Comparison of ENCODE assay signal across 28 cellular contexts in genomic region chr9:13171261-13171660, GRCh38.
DNase-seq lines count a peak whose midpoint lies in the region; ATAC-seq and TF ChIP-seq lines count a peak whose summit lies in the region.
"Had no signal": no experiment of that assay in that cellular context is flagged by ENCODE, and none has a peak within 500 bp of the region (broad histone marks: within the 10 kb centered on the region; RNA-seq: fewer than 3 reads in every experiment).

No MANE protein-coding gene starts in this region.

- H2BK20ac ChIP-seq in IMR-90 (ENCODE audit: low read depth, low read length), result no peak overlapping the region

- no peaks in the 10 kb centered on the region for H3K4me1 ChIP-seq in IMR-90 (ENCODE audit: control insufficient read depth, insufficient read depth, low read length)
- H3K4me1 ChIP-seq: BE2C, SJSA1 had no signal

- H4K5ac ChIP-seq in IMR-90 (ENCODE audit: low read depth, low read length), result no peak overlapping the region

- H3K4me3 ChIP-seq in IMR-90 (ENCODE audit: insufficient read depth, low read depth, low read length) (no peak overlapping the region), fibroblast of the aortic adventitia (ENCODE audit: low read depth, low read length) (no peak overlapping the region)
- H3K4me3 ChIP-seq: K562, SJSA1 had no signal

- TF ChIP-seq CTCF in IMR-90 (conservative IDR thresholded peaks at IDR 0.05; ENCODE audit: low read depth, low read length) (no peak), fibroblast of the aortic adventitia (IDR thresholded peaks at IDR 0.05; ENCODE audit: insufficient read depth, low read length) (no peak), mesothelial cell of epicardium (IDR thresholded peaks at IDR 0.05; ENCODE audit: unreplicated experiment) (no peak)

- no CpG with 5 or more reads among the region's 2 CpGs for WGBS in IMR-90 (ENCODE audit: extremely low coverage in 2 of 2, insufficient read length in 1 of 2), 2 experiments

- no peak overlapping the region for H2AFZ ChIP-seq in IMR-90 (replicated peaks; ENCODE audit: low read length, poor library complexity)

- no peak overlapping the region for H2AK9ac ChIP-seq in IMR-90 (replicated peaks; ENCODE audit: low read depth, low read length, poor library complexity)

- H3K4me1 Mint-ChIP-seq in mesothelial cell of epicardium, result peaks cover 27% of the 10 kb centered on the region
- no peaks in the 10 kb centered on the region for H3K4me1 Mint-ChIP-seq in effector memory CD8-positive, alpha-beta T cell (ENCODE audit: low read depth in 2 of 2)
- H3K4me1 Mint-ChIP-seq: CD14-positive monocyte had no signal

- H3K9ac ChIP-seq in IMR-90 (ENCODE audit: low read depth, low read length), result no peak overlapping the region

- CTCF ChIA-PET in IMR-90 (lab: Yijun Ruan, JAX), result no interaction called here

- H2BK15ac ChIP-seq in IMR-90 (ENCODE audit: low read depth, low read length), result no peak overlapping the region

- H3K9me1 ChIP-seq in IMR-90 (ENCODE audit: insufficient read depth, low read length), result peaks cover 3% of the 10 kb centered on the region

- H2BK120ac ChIP-seq in IMR-90 (ENCODE audit: low read depth, low read length), result no peak overlapping the region

- intact Hi-C loops in IMR-90 (cut with micrococcal nuclease), result no loop called here

- peaks cover 9% of the 10 kb centered on the region for H3K36me3 ChIP-seq in IMR-90 (ENCODE audit: control insufficient read depth, insufficient read depth, low read length)
- H3K36me3 ChIP-seq: SJSA1 had no signal

- H3K14ac ChIP-seq in IMR-90 (replicated peaks; ENCODE audit: low read depth, low read length), result no peak overlapping the region

- H4K8ac ChIP-seq in IMR-90 (ENCODE audit: low read depth in 2 of 2, low read length in 2 of 2), result no peak overlapping the region

- H3K23ac ChIP-seq in IMR-90 (ENCODE audit: low read depth, low read length), result no peak overlapping the region

- ATAC-seq in IMR-90 (ENCODE audit: low read depth) (peak; percentile 51; the same call in 1 of the 2 replicates), GM21723 (IDR thresholded peaks at IDR 0.05; ENCODE audit: unreplicated experiment) (no peak)
- no peak for ATAC-seq in effector memory CD8-positive, alpha-beta T cell (replicated peaks)
- ATAC-seq: HepG2, K562 had no signal

- H3K36me3 Mint-ChIP-seq in mesothelial cell of epicardium, result peaks cover 49% of the 10 kb centered on the region
- H3K36me3 Mint-ChIP-seq in effector memory CD8-positive, alpha-beta T cell (ENCODE audit: insufficient read depth), result no peaks in the 10 kb centered on the region
- H3K36me3 Mint-ChIP-seq: CD14-positive monocyte had no signal

- POLR2A ChIA-PET in IMR-90 (lab: Charles Lee; ENCODE audit: unreplicated experiment), result no interaction called here

- peaks cover 4% of the 10 kb centered on the region for H3K9me3 Mint-ChIP-seq in mesothelial cell of epicardium
- H3K9me3 Mint-ChIP-seq in effector memory CD8-positive, alpha-beta T cell, result peaks cover 11 to 18% of the 10 kb centered on the region in 2 donors

- H2AK5ac ChIP-seq in IMR-90 (ENCODE audit: low read depth, low read length), result no peak overlapping the region

- no peak overlapping the region for H3K4me3 Mint-ChIP-seq in mesothelial cell of epicardium
- no peak overlapping the region for H3K4me3 Mint-ChIP-seq in effector memory CD8-positive, alpha-beta T cell
- H3K4me3 Mint-ChIP-seq: CD14-positive monocyte had no signal

- H3K27me3 Mint-ChIP-seq in mesothelial cell of epicardium (ENCODE audit: low read depth), result no peaks in the 10 kb centered on the region
- H3K27me3 Mint-ChIP-seq in effector memory CD8-positive, alpha-beta T cell, result no peaks in the 10 kb centered on the region

- H3K4ac ChIP-seq in IMR-90 (ENCODE audit: low read depth, low read length), result no peak overlapping the region

- dilution Hi-C loops in IMR-90 (cut with HindIII; ENCODE audit: low sequenced_read_pairs, unreplicated experiment), result no loop called here

- H4K91ac ChIP-seq in IMR-90 (ENCODE audit: insufficient read depth, low read depth, low read length), result no peak overlapping the region

- no peaks in the 10 kb centered on the region for H4K20me1 ChIP-seq in IMR-90 (ENCODE audit: insufficient read depth, low read length)

- H3K79me1 ChIP-seq in IMR-90 (ENCODE audit: low read depth in 1 of 2, low read length in 2 of 2), result no peaks in the 10 kb centered on the region

- DNase-seq in IMR-90 (peak; percentile 21), astrocyte of the hippocampus (ENCODE audit: low read depth, low spot score) (peak; percentile 38), fibroblast of the aortic adventitia (ENCODE audit: low read depth) (peak; percentile 65), mesothelial cell of epicardium (ENCODE audit: low spot score in 2 of 2, unreplicated experiment in 2 of 2) (no peak), hepatic stellate cell (ENCODE audit: low spot score) (no peak)
- DNase-seq in effector memory CD8-positive, alpha-beta T cell, result no peak
- no peak for DNase-seq in activated CD4-positive, CD25-positive, alpha-beta regulatory T cell (lab: John Stamatoyannopoulos, UW)
- DNase-seq: 8988T, ACHN, BE2C, DMS153, DND-41, H7, Kasumi-1, NCI-H1105 treated with DMSO at 0.1 percent for 48 hours, NCI-H146, NCI-H1930, NCI-H2107, NCI-H446 treated with DMSO at 0.1 percent for 48 hours, NCI-H526, NCI-H82, Right ventricle myocardium superior, RPMI8226 had no signal

- H2BK5ac ChIP-seq in IMR-90 (ENCODE audit: low read depth, low read length, poor library complexity, severe bottlenecking), result no peak overlapping the region

- no peaks in the 10 kb centered on the region for H3K9me3 ChIP-seq in IMR-90 (ENCODE audit: control insufficient read depth, insufficient read depth, low read length)
- H3K9me3 ChIP-seq: BE2C, SJSA1 had no signal

- no peak overlapping the region for H3K27ac ChIP-seq in IMR-90 (ENCODE audit: insufficient read depth, low read length)
- H3K27ac ChIP-seq: SJSA1 had no signal

- in situ Hi-C loops in IMR-90 (cut with MboI; ENCODE audit: low sequenced_read_pairs), result no loop called here

- H3K56ac ChIP-seq in IMR-90 (ENCODE audit: extremely low read depth, insufficient read depth, low read length), result no peak overlapping the region

- H3K27ac Mint-ChIP-seq in mesothelial cell of epicardium, result peak overlapping the region; percentile 91
- no peak overlapping the region for H3K27ac Mint-ChIP-seq in effector memory CD8-positive, alpha-beta T cell
- H3K27ac Mint-ChIP-seq: CD14-positive monocyte had no signal

- TF ChIP-seq POLR2A in IMR-90 (IDR thresholded peaks at IDR 0.05; ENCODE audit: low read depth, low read length), result no peak

- TF ChIP-seq RAD21 in IMR-90 (IDR thresholded peaks at IDR 0.05; ENCODE audit: low read length), result no peak

- H3K27me3 ChIP-seq in IMR-90 (ENCODE audit: control insufficient read depth, insufficient read depth, low read length), result no peaks in the 10 kb centered on the region
- H3K27me3 ChIP-seq: BE2C, SJSA1 had no signal

- H3K4me2 ChIP-seq in IMR-90 (ENCODE audit: low read depth, low read length), result no peak overlapping the region

- no peak overlapping the region for H3K18ac ChIP-seq in IMR-90 (ENCODE audit: low read depth, low read length)

- BruUV-seq in IMR-90 (replicated peaks; lab: Mats Ljungman, UMichigan), result no TSS peak

TF ChIP-seq in IMR-90, 13 proteins besides CTCF, POLR2A, EP300 and RAD21:
- TF ChIP-seq, protein P1, sequence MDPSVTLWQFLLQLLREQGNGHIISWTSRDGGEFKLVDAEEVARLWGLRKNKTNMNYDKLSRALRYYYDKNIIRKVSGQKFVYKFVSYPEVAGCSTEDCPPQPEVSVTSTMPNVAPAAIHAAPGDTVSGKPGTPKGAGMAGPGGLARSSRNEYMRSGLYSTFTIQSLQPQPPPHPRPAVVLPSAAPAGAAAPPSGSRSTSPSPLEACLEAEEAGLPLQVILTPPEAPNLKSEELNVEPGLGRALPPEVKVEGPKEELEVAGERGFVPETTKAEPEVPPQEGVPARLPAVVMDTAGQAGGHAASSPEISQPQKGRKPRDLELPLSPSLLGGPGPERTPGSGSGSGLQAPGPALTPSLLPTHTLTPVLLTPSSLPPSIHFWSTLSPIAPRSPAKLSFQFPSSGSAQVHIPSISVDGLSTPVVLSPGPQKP (IDR thresholded peaks at IDR 0.05; ENCODE audit: borderline replicate concordance, low read depth, low read length), result no peak
- TF ChIP-seq MAFK (IDR thresholded peaks at IDR 0.05; ENCODE audit: low read depth, low read length) (no peak), RFX5 (IDR thresholded peaks at IDR 0.05; ENCODE audit: low read depth, low read length) (no peak), MAZ (IDR thresholded peaks at IDR 0.05; ENCODE audit: borderline replicate concordance, low read depth, low read length) (no peak), SMC3 (IDR thresholded peaks at IDR 0.05; ENCODE audit: low read depth, low read length) (no peak), CEBPB (IDR thresholded peaks at IDR 0.05; ENCODE audit: low read depth, low read length) (no peak), RCOR1 (IDR thresholded peaks at IDR 0.05; ENCODE audit: insufficient replicate concordance, low read length) (no peak), CHD1 (IDR thresholded peaks at IDR 0.05; ENCODE audit: low read depth, low read length) (no peak), FOS (IDR thresholded peaks at IDR 0.05; ENCODE audit: low read depth, low read length) (no peak), MXI1 (IDR thresholded peaks at IDR 0.05; ENCODE audit: borderline replicate concordance, low read depth, low read length) (no peak), BHLHE40 (IDR thresholded peaks at IDR 0.05; ENCODE audit: low read depth, low read length) (no peak), NFE2L2 (IDR thresholded peaks at IDR 0.05; ENCODE audit: low read depth, low read length) (no peak)
- TF ChIP-seq, protein P2, sequence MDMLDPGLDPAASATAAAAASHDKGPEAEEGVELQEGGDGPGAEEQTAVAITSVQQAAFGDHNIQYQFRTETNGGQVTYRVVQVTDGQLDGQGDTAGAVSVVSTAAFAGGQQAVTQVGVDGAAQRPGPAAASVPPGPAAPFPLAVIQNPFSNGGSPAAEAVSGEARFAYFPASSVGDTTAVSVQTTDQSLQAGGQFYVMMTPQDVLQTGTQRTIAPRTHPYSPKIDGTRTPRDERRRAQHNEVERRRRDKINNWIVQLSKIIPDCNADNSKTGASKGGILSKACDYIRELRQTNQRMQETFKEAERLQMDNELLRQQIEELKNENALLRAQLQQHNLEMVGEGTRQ (IDR thresholded peaks at IDR 0.05; ENCODE audit: low read depth, low read length), result no peak

Comparison
In these comparisons a context has a peak if more than half of its experiments do, and no peak if none do; other contexts are left out.
1. DNase-seq: peak in IMR-90 (single experiment), astrocyte of the hippocampus (single experiment) and fibroblast of the aortic adventitia (single experiment); none in mesothelial cell of epicardium (0 of 2), effector memory CD8-positive, alpha-beta T cell (0 of 3), hepatic stellate cell (single experiment) and activated CD4-positive, CD25-positive, alpha-beta regulatory T cell (0 of 4).